In the genomic region with DNA sequence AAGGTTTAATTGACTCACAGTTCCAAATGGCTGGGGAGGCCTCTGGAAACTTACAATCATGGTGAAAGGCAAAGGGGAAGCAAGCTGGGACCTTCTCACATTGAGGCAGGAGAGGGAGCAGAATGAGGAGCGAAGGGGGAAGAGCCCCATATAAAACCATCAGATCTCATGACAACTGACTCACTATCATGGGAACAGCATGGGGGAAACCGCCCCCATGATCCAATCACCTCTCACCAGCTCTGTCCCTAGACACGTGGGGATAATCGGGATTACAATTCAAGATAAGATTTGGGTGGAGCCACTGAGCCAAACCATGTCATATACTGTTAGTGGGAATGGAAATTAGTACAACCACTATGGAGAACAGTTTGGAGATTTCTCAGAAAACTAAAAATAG, we compare ENCODE assay signal across 30 cellular contexts.
"Had no signal": no experiment of that assay in that cellular context is flagged by ENCODE, and none has a peak within 500 bp of the region (broad histone marks: within the 10 kb centered on the region; RNA-seq: fewer than 3 reads in every experiment).

No MANE protein-coding gene starts in this region.

- H3K36me3 ChIP-seq: left lung, lower lobe of right lung, neural progenitor cell, ovary, right atrium auricular region, right lobe of liver, stomach, thyroid gland, transverse colon, upper lobe of left lung, vagina had no signal

- H3K36me3 Mint-ChIP-seq: immature natural killer cell; mesothelial cell of epicardium; naive B cell; natural killer cell; neural progenitor cell; stimulated activated naive B cell treated with anti-CD40 and anti-IgM and Interleukin-4, amounts not matched to agents 10 μg/mL and 1 μg/mL and 100 μg/mL, for 72 hours had no signal

- H3K4me3 ChIP-seq: left lung, lower lobe of right lung, neural progenitor cell, ovary, right atrium auricular region, right lobe of liver, skin epidermis, stomach, testis, thyroid gland, transverse colon, upper lobe of left lung, vagina had no signal

- H3K9me3 Mint-ChIP-seq: mesothelial cell of epicardium; nephron progenitor cell; neural progenitor cell; stimulated activated naive B cell treated with anti-CD40 and anti-IgM and Interleukin-4, amounts not matched to agents 10 μg/mL and 1 μg/mL and 100 μg/mL, for 72 hours had no signal

- DNase-seq: hypothalamus; immature natural killer cell; kidney; left colon; left lung; lower lobe of right lung; mammary epithelial cell; mesenchymal stem cell; naive B cell; natural killer cell; nephron progenitor cell; ovary; right lobe of liver; stimulated activated CD4-positive, alpha-beta T cell treated with anti-CD3 and anti-CD28 coated beads, Interleukin-12 subunit alpha, Interleukin-12 subunit beta, amount 100 ng/mL, for 4 hours; stimulated activated CD4-positive, alpha-beta T cell treated with anti-CD3 and anti-CD28 coated beads, Interleukin-15, amount 100 ng/mL, for 24 hours; stimulated activated CD4-positive, alpha-beta T cell treated with anti-CD3 and anti-CD28 coated beads, Interleukin-2, amount 100 ng/mL, for 24 hours; stimulated activated CD4-positive, alpha-beta T cell treated with anti-CD3 and anti-CD28 coated beads, Interleukin-4, amount 100 ng/mL, for 1 hour; stimulated activated naive B cell treated with anti-CD40 and anti-IgM and Interleukin-4, amounts not matched to agents 10 μg/mL and 1 μg/mL and 100 μg/mL, for 72 hours; stimulated activated naive CD8-positive, alpha-beta T cell treated with anti-CD3 and anti-CD28 coated beads, Interleukin-15, Interleukin-2, amounts not matched to agents 100 U/mL and 50 U/mL, for 24 hours; stomach; testis; thyroid gland; transverse colon; upper lobe of left lung had no signal

- H3K9me3 ChIP-seq: left lung, lower lobe of right lung, ovary, right atrium auricular region, right lobe of liver, stomach, testis, thyroid gland, transverse colon, upper lobe of left lung, vagina had no signal

- H3K4me1 Mint-ChIP-seq: immature natural killer cell; naive B cell; natural killer cell; nephron progenitor cell; neural progenitor cell; stimulated activated naive B cell treated with anti-CD40 and anti-IgM and Interleukin-4, amounts not matched to agents 10 μg/mL and 1 μg/mL and 100 μg/mL, for 72 hours had no signal

- ATAC-seq: left colon; left lung; lower lobe of right lung; natural killer cell; right lobe of liver; stimulated activated naive B cell treated with anti-CD40 and anti-IgM and Interleukin-4, amounts not matched to agents 10 μg/mL and 1 μg/mL and 100 μg/mL, for 72 hours; stimulated activated naive CD8-positive, alpha-beta T cell treated with anti-CD3 and anti-CD28 coated beads, Interleukin-15, Interleukin-2, amounts not matched to agents 100 U/mL and 50 U/mL, for 24 hours had no signal

- H3K27me3 Mint-ChIP-seq: naive B cell; progenitor cell of endocrine pancreas; stimulated activated naive B cell treated with anti-CD40 and anti-IgM and Interleukin-4, amounts not matched to agents 10 μg/mL and 1 μg/mL and 100 μg/mL, for 72 hours had no signal

- H3K27ac ChIP-seq: left lung, lower lobe of right lung, neural progenitor cell, ovary, right atrium auricular region, right lobe of liver, skin epidermis, stomach, testis, thyroid gland, transverse colon, upper lobe of left lung, vagina had no signal

- H3K9ac ChIP-seq: neural progenitor cell had no signal

- H3K4me3 Mint-ChIP-seq: immature natural killer cell; mesothelial cell of epicardium; naive B cell; natural killer cell; nephron progenitor cell; neural progenitor cell; stimulated activated naive B cell treated with anti-CD40 and anti-IgM and Interleukin-4, amounts not matched to agents 10 μg/mL and 1 μg/mL and 100 μg/mL, for 72 hours had no signal

- H3K27ac Mint-ChIP-seq: immature natural killer cell; mesothelial cell of epicardium; naive B cell; natural killer cell; nephron progenitor cell; neural progenitor cell; progenitor cell of endocrine pancreas; stimulated activated naive B cell treated with anti-CD40 and anti-IgM and Interleukin-4, amounts not matched to agents 10 μg/mL and 1 μg/mL and 100 μg/mL, for 72 hours had no signal

- H3K27me3 ChIP-seq: left lung, neural progenitor cell, ovary, right atrium auricular region, right lobe of liver, stomach, testis, thyroid gland, transverse colon, upper lobe of left lung, vagina had no signal

- H3K4me1 ChIP-seq: left lung, lower lobe of right lung, neural progenitor cell, right atrium auricular region, right lobe of liver, stomach, testis, thyroid gland, transverse colon, upper lobe of left lung, vagina had no signal
